22 cellular contexts compared by ENCODE assay signal in genomic region chr1:245858022-245858421, GRCh38.
A peak's percentile ranks its signal among the peaks of the same experiment; 100 is the strongest.
DNase-seq lines count a peak whose midpoint lies in the region; ATAC-seq and TF ChIP-seq lines count a peak whose summit lies in the region.
"Had no signal": no experiment of that assay in that cellular context is flagged by ENCODE, and none has a peak within 500 bp of the region (broad histone marks: within the 10 kb centered on the region; RNA-seq: fewer than 3 reads in every experiment).

No MANE protein-coding gene starts in this region.

- H3K9me2 ChIP-seq in SK-N-SH = no peaks in the 10 kb centered on the region
- H3K9me2 ChIP-seq in PC-9 (ENCODE audit: insufficient read depth) = no peaks in the 10 kb centered on the region

- DNase-seq in SK-N-SH (no peak), H7 (peak; percentile 26), WTC11 (ENCODE audit: low spot score) (no peak), osteoblast (ENCODE audit: insufficient read length, low spot score, missing footprints) (no peak), PC-9 (no peak), T-helper 1 cell (no peak)
- DNase-seq: ACHN; CD8-positive, alpha-beta memory T cell; EL; GF-D8; GOT3; MG63; NCI-H187 treated with DMSO at 0.1 percent for 48 hours; NCI-H2107; NCI-H510A; OCI-M1 had no signal

- H3K4me1 ChIP-seq in SK-N-SH (ENCODE audit: control insufficient read depth in 1 of 2, insufficient read depth in 2 of 2, low read depth in 1 of 2, low read length in 1 of 2) = peaks cover 34 to 52% of the 10 kb centered on the region in 2 experiments
- peaks cover 57% of the 10 kb centered on the region for H3K4me1 ChIP-seq in osteoblast (ENCODE audit: insufficient read depth, low read length)
- no peaks in the 10 kb centered on the region for H3K4me1 ChIP-seq in PC-9 (replicated peaks; ENCODE audit: insufficient read depth)

- no peak overlapping the region for H3K9ac ChIP-seq in SK-N-SH
- H3K9ac ChIP-seq: BLaER1 treated with 17β-estradiol and CSF1 and Interleukin-3, amounts not matched to agents 10 nM and 100 nM had no signal

- H3K36me3 ChIP-seq in SK-N-SH (replicated peaks in 1 of 2; ENCODE audit: control insufficient read depth in 1 of 2, insufficient read depth in 2 of 2, low read length in 1 of 2) (peaks cover 0 to 21% of the 10 kb centered on the region in 2 experiments), H7 (replicated peaks; ENCODE audit: control insufficient read depth, insufficient read depth, low read length) (no peaks in the 10 kb centered on the region), osteoblast (ENCODE audit: insufficient read depth, low read length) (peaks cover 15% of the 10 kb centered on the region), PC-9 (ENCODE audit: low read depth) (no peaks in the 10 kb centered on the region)
- H3K36me3 ChIP-seq: MG63, SJSA1 had no signal

- H3K4me2 ChIP-seq in SK-N-SH (no peak overlapping the region), osteoblast (ENCODE audit: insufficient read depth, low read length) (no peak overlapping the region), PC-9 (no peak overlapping the region)
- H3K4me2 ChIP-seq: BLaER1 treated with 17β-estradiol and CSF1 and Interleukin-3, amounts not matched to agents 10 nM and 100 nM had no signal

- H3K79me2 ChIP-seq in SK-N-SH (ENCODE audit: insufficient read depth) = no peaks in the 10 kb centered on the region
- H3K79me2 ChIP-seq in osteoblast (ENCODE audit: insufficient read depth, low read length) = no peaks in the 10 kb centered on the region
- H3K79me2 ChIP-seq in PC-9 (ENCODE audit: low read depth) = no peaks in the 10 kb centered on the region

- peak overlapping the region; percentile 98 to 100; a peak in 3 of 4 replicates for H3K27ac ChIP-seq in SK-N-SH (ENCODE audit: low read depth in 2 of 2, low read length in 1 of 2)
- H3K27ac ChIP-seq in osteoblast (ENCODE audit: low read depth, low read length) = peak overlapping the region; percentile 99
- no peak overlapping the region for H3K27ac ChIP-seq in PC-9
- H3K27ac ChIP-seq: SJSA1 had no signal

- ATAC-seq in SK-N-SH treated with all-trans-retinoic acid at 6 μM for 48 hours (no peak), WTC11 (peak; percentile 32; the same call in 1 of the 2 replicates), HG02610 (IDR thresholded peaks at IDR 0.05; ENCODE audit: unreplicated experiment) (no peak)
- ATAC-seq: K562, Right ventricle myocardium inferior had no signal

- H3K9me3 ChIP-seq in SK-N-SH (no peaks in the 10 kb centered on the region), osteoblast (ENCODE audit: low read depth, low read length) (no peaks in the 10 kb centered on the region), PC-9 (ENCODE audit: insufficient read depth, low read depth) (no peaks in the 10 kb centered on the region)
- H3K9me3 ChIP-seq: MG63, SJSA1 had no signal

- no TSS peak for BruUV-seq in PC-9 (replicated peaks; lab: Mats Ljungman, UMichigan)

- POLR2A ChIA-PET in SK-N-SH (lab: Yijun Ruan, JAX) (no interaction called here), WTC11 (lab: Charles Lee) (no interaction called here), PC-9 (lab: Charles Lee; ENCODE audit: unreplicated experiment) (no interaction called here)

- TF ChIP-seq CTCF in SK-N-SH (IDR thresholded peaks at IDR 0.05) (no peak), WTC11 (IDR thresholded peaks at IDR 0.05) (no peak), osteoblast (IDR thresholded peaks at IDR 0.05; ENCODE audit: extremely low read depth, low read depth, low read length) (no peak), PC-9 (conservative IDR thresholded peaks at IDR 0.05) (no peak)

- H3F3A ChIP-seq in SK-N-SH (replicated peaks; ENCODE audit: insufficient read depth) (peaks cover 21% of the 10 kb centered on the region), PC-9 (ENCODE audit: insufficient read depth, low read depth) (no peaks in the 10 kb centered on the region)

- H3K27me3 ChIP-seq in SK-N-SH (ENCODE audit: insufficient read depth) = no peaks in the 10 kb centered on the region
- H3K27me3 ChIP-seq in H7 (ENCODE audit: control insufficient read depth, insufficient read depth, low read length) = no peaks in the 10 kb centered on the region
- no peaks in the 10 kb centered on the region for H3K27me3 ChIP-seq in osteoblast (ENCODE audit: insufficient read depth, low read length)
- H3K27me3 ChIP-seq in PC-9 (ENCODE audit: insufficient read depth, low read depth) = no peaks in the 10 kb centered on the region
- H3K27me3 ChIP-seq: BLaER1 treated with 17β-estradiol and CSF1 and Interleukin-3, amounts not matched to agents 10 nM and 100 nM; MG63; SJSA1 had no signal

- WGBS in SK-N-SH (ENCODE audit: low lambda C conversion rate) = 98% methylated on average over 5 of the region's 5 CpGs

- H4K20me1 ChIP-seq in SK-N-SH (ENCODE audit: insufficient read depth) (no peaks in the 10 kb centered on the region), osteoblast (ENCODE audit: insufficient read depth, low read length) (no peaks in the 10 kb centered on the region), PC-9 (ENCODE audit: insufficient read depth) (no peaks in the 10 kb centered on the region)
- H4K20me1 ChIP-seq: BLaER1 treated with 17β-estradiol and CSF1 and Interleukin-3, amounts not matched to agents 10 nM and 100 nM had no signal

- no peak for TF ChIP-seq RAD21 in SK-N-SH (IDR thresholded peaks at IDR 0.05; ENCODE audit: low read length)

- no peak overlapping the region for H3K4me3 ChIP-seq in SK-N-SH (ENCODE audit: low read depth in 2 of 2, low read length in 1 of 2)
- no peak overlapping the region for H3K4me3 ChIP-seq in H7 (ENCODE audit: insufficient read depth, low read depth, low read length)
- no peak overlapping the region for H3K4me3 ChIP-seq in osteoblast (ENCODE audit: insufficient read depth, low read length)
- no peak overlapping the region for H3K4me3 ChIP-seq in PC-9
- H3K4me3 ChIP-seq: BLaER1 treated with 17β-estradiol and CSF1 and Interleukin-3, amounts not matched to agents 10 nM and 100 nM; K562; MG63; SJSA1 had no signal

- H3K4me1 Mint-ChIP-seq in WTC11 = peaks cover 25% of the 10 kb centered on the region
- H3K4me1 Mint-ChIP-seq: CD8-positive, alpha-beta memory T cell had no signal

- no peaks in the 10 kb centered on the region for H3K27me3 Mint-ChIP-seq in WTC11 (ENCODE audit: low read depth)
- H3K27me3 Mint-ChIP-seq: CD8-positive, alpha-beta memory T cell had no signal

- H3K9me3 Mint-ChIP-seq in WTC11 = 0 out of 2 replicates have a peak, but pooled peaks cover 4% of the 10 kb centered on the region

- H3K4me3 Mint-ChIP-seq in WTC11 = no peak overlapping the region
- H3K4me3 Mint-ChIP-seq: CD8-positive, alpha-beta memory T cell had no signal

- intact Hi-C loops in PC-9 (cut with micrococcal nuclease; ENCODE audit: unreplicated experiment) = no loop called here

- H2AFZ ChIP-seq in SK-N-SH (ENCODE audit: low read depth) (no peak overlapping the region), osteoblast (ENCODE audit: low read length) (no peak overlapping the region), PC-9 (no peak overlapping the region)

- no peak for TF ChIP-seq EP300 in SK-N-SH (IDR thresholded peaks at IDR 0.05; ENCODE audit: borderline replicate concordance in 1 of 2, low read depth in 1 of 2, low read length in 1 of 2)

- no peaks in the 10 kb centered on the region; the same call in 1 of the 2 replicates for H3K36me3 Mint-ChIP-seq in WTC11

- CTCF ChIA-PET in SK-N-SH (lab: Yijun Ruan, JAX) = interaction anchor here (1.3 to 3.3 kb wide), 9 partner anchors 8 to 705 kb away, joined by 3 to 22 read pairs (median 10); partner anchors contain the start of gene KIF26B
- CTCF ChIA-PET in WTC11 (lab: Charles Lee) = interaction anchor here (0.9 to 1.7 kb wide), 6 partner anchors 11 to 705 kb away, joined by 4 to 5 read pairs (median 4); no protein-coding TSS in a partner anchor
- CTCF ChIA-PET in PC-9 (lab: Charles Lee) = no interaction called here

- H3K27ac Mint-ChIP-seq in WTC11 = no peak overlapping the region
- H3K27ac Mint-ChIP-seq: CD8-positive, alpha-beta memory T cell had no signal

TF ChIP-seq in SK-N-SH, 30 proteins besides CTCF, POLR2A, EP300 and RAD21 (continues in another document):
- no peak for TF ChIP-seq MEF2A (IDR thresholded peaks at IDR 0.05; ENCODE audit: borderline replicate concordance, low read depth)
- TF ChIP-seq RFX5 (IDR thresholded peaks at IDR 0.05; ENCODE audit: low read length) = no peak
- TF ChIP-seq, protein P1, sequence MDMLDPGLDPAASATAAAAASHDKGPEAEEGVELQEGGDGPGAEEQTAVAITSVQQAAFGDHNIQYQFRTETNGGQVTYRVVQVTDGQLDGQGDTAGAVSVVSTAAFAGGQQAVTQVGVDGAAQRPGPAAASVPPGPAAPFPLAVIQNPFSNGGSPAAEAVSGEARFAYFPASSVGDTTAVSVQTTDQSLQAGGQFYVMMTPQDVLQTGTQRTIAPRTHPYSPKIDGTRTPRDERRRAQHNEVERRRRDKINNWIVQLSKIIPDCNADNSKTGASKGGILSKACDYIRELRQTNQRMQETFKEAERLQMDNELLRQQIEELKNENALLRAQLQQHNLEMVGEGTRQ (IDR thresholded peaks at IDR 0.05; ENCODE audit: borderline replicate concordance, low read depth, low read length) = no peak
- TF ChIP-seq JUND (IDR thresholded peaks at IDR 0.05) = no peak

TF ChIP-seq in SK-N-SH treated with all-trans-retinoic acid at 6 μM for 48 hours, 23 proteins besides CTCF, POLR2A, EP300 and RAD21 (continues in another document):
- no peak for TF ChIP-seq ZNF70 (CRISPR knock-in tag; IDR thresholded peaks at IDR 0.05)
- no peak for TF ChIP-seq ZC3H10 (CRISPR knock-in tag; IDR thresholded peaks at IDR 0.05)
- no peak for TF ChIP-seq TCF4 (CRISPR knock-in tag; IDR thresholded peaks at IDR 0.05; ENCODE audit: borderline replicate concordance)
- no peak for TF ChIP-seq TOX (CRISPR knock-in tag; IDR thresholded peaks at IDR 0.05; ENCODE audit: borderline replicate concordance)

TF ChIP-seq in WTC11, 78 proteins besides CTCF, POLR2A, EP300 and RAD21 (continues in another document):
- TF ChIP-seq ZSCAN18 (CRISPR knock-in tag; IDR thresholded peaks at IDR 0.05) = no peak
